ENCODE assay signal across 8 cellular contexts in genomic region chr16:68236804-68237242, GRCh38. TPM values are rescaled to one million over a fixed set of nuclear protein-coding genes. Genes with fewer than 3 reads are reported as not detected.
DNase-seq lines count a peak whose midpoint lies in the region; ATAC-seq and TF ChIP-seq lines count a peak whose summit lies in the region.

No MANE protein-coding gene starts in this region.

- ATAC-seq in effector memory CD8-positive, alpha-beta T cell (replicated peaks): peak; percentile 13
- ATAC-seq in HG03439 (IDR thresholded peaks at IDR 0.05; ENCODE audit: unreplicated experiment) (no peak), GM18907 (IDR thresholded peaks at IDR 0.05; ENCODE audit: unreplicated experiment) (no peak)

- CTCF ChIA-PET in Calu3 (lab: Charles Lee): interaction anchor here (0.6 to 2.4 kb wide), 5 partner anchors 24 to 181 kb away, joined by 3 to 12 read pairs (median 4); partner anchors contain the start of genes NFATC3 and SLC7A6

- no peak for TF ChIP-seq CTCF in Calu3 (IDR thresholded peaks at IDR 0.05; ENCODE audit: unreplicated experiment)
- TF ChIP-seq CTCF in nephron (IDR thresholded peaks at IDR 0.05; ENCODE audit: unreplicated experiment in 3 of 3): no peak

- H3K9me3 Mint-ChIP-seq in Calu3 (ENCODE audit: low read depth, unreplicated experiment) (no peaks in the 10 kb centered on the region), nephron (no peaks in the 10 kb centered on the region)
- H3K9me3 Mint-ChIP-seq in effector memory CD8-positive, alpha-beta T cell: no peaks in the 10 kb centered on the region

- BruUV-seq in Calu3 (replicated peaks; lab: Mats Ljungman, UMichigan): no TSS peak

- DNase-seq in Calu3 (peak; percentile 22), NCI-H2227 (lab: John Stamatoyannopoulos, UW; ENCODE audit: unreplicated experiment) (peak; percentile 44), GF-D8 (lab: John Stamatoyannopoulos, UW) (no peak)
- DNase-seq in effector memory CD8-positive, alpha-beta T cell: peak in 1 of 3 experiments; percentile 19
- DNase-seq in activated CD4-positive, CD25-positive, alpha-beta regulatory T cell treated with anti-CD3 and anti-CD28 coated beads, Interleukin-2, amount 50 U/mL, for 72 hours: no peak

- intact Hi-C loops in Calu3 (cut with micrococcal nuclease; ENCODE audit: unreplicated experiment): no loop called here

- no peaks in the 10 kb centered on the region for H3K27me3 Mint-ChIP-seq in Calu3 (ENCODE audit: unreplicated experiment)
- no peaks in the 10 kb centered on the region for H3K27me3 Mint-ChIP-seq in effector memory CD8-positive, alpha-beta T cell
- peaks cover 48% of the 10 kb centered on the region for H3K27me3 Mint-ChIP-seq in nephron (ENCODE audit: low read depth)

- peak overlapping the region; percentile 74 for H3K4me3 Mint-ChIP-seq in Calu3 (ENCODE audit: low read depth, unreplicated experiment)
- peak overlapping the region; percentile 93 to 98 for H3K4me3 Mint-ChIP-seq in effector memory CD8-positive, alpha-beta T cell
- peak overlapping the region; percentile 86 to 90 (median 87) for H3K4me3 Mint-ChIP-seq in nephron

- H3K36me3 Mint-ChIP-seq in Calu3 (ENCODE audit: insufficient read depth, unreplicated experiment): peaks cover 79% of the 10 kb centered on the region
- peaks cover 36% of the 10 kb centered on the region for H3K36me3 Mint-ChIP-seq in effector memory CD8-positive, alpha-beta T cell (ENCODE audit: insufficient read depth)
- H3K36me3 Mint-ChIP-seq in nephron (ENCODE audit: low read depth): no peaks in the 10 kb centered on the region

- H3K4me1 Mint-ChIP-seq in Calu3 (ENCODE audit: low read depth, unreplicated experiment) (peaks cover 30% of the 10 kb centered on the region), nephron (peaks cover 16% of the 10 kb centered on the region)
- H3K4me1 Mint-ChIP-seq in effector memory CD8-positive, alpha-beta T cell (ENCODE audit: low read depth in 2 of 2): peaks cover 24 to 27% of the 10 kb centered on the region in 2 donors

- H3K27ac Mint-ChIP-seq in Calu3 (ENCODE audit: unreplicated experiment) (peak overlapping the region; percentile 73), nephron (peak overlapping the region; percentile 91 to 96 (median 95))
- H3K27ac Mint-ChIP-seq in effector memory CD8-positive, alpha-beta T cell: peak overlapping the region; percentile 64 to 76

RNA-seq across cellular contexts. Expression of gene ESRP2, which starts 0.9 kb away (rescaled TPM):
- total RNA-seq in Calu3 (2022): 100 and 103 TPM in 2 replicates

RNA-seq across cellular contexts. Expression of gene PLA2G15, which starts 8.3 kb away (rescaled TPM):
- 16.9 and 22.5 TPM in 2 replicates for total RNA-seq in Calu3 (2022)

RNA-seq across cellular contexts. Expression of gene SLC7A6, which starts 27.5 kb away (rescaled TPM):
- 38.3 and 45.4 TPM in 2 replicates for total RNA-seq in Calu3 (2022)

Comparison
In these comparisons a context has a peak if more than half of its experiments do, and no peak if none do; other contexts are left out.
1. DNase-seq: peak in Calu3 (single experiment) and NCI-H2227 (single experiment); none in GF-D8 (single experiment) and activated CD4-positive, CD25-positive, alpha-beta regulatory T cell treated with anti-CD3 and anti-CD28 coated beads, Interleukin-2, amount 50 U/mL, for 72 hours (single experiment).
2. Peak in every context shown above with its lines, with median percentiles within 50 percentile points of each other: H3K27ac Mint-ChIP-seq and H3K4me3 Mint-ChIP-seq.